In the genomic region with DNA sequence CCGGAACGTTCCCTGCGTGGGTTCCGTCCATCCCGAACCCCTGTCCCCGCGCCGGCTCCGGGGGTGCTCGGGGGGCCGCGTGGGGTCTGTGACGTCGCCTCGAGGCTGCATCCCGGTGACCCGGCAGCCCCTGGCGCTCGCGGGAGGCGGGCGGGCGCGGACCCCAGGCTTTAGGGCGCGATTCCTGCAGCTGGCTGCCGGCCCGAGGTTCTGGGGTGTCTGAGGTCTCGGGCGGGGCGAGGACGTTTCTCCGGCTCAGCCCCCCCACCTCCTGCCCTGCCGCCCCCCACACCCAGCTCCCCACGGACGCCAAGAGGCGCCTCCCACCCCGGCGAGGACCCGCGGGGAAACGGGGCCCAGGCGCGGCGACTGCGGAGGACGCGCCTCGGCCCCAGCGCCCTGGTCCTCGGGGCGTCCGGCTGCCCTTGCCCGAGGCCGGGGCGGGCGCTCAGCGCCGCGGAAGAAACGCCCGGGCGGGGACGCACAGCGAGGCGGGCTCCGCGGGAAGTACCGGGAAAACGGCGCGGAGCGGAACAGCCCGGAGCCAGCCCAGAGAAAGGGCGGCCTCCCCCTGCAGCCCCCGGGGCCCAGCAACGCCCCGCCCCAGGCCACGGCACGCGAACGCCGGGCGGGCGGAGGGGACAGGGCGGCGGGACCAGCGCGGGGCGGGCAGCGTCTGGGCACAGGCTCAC, we compare ENCODE assay signal across 2 cellular contexts.
TF ChIP-seq lines count a peak whose summit lies in the region.

No MANE protein-coding gene starts in this region.

TF ChIP-seq in liver, 16 proteins besides CTCF, POLR2A, EP300 and RAD21 (continued from another document):
- TF ChIP-seq, protein P1, sequence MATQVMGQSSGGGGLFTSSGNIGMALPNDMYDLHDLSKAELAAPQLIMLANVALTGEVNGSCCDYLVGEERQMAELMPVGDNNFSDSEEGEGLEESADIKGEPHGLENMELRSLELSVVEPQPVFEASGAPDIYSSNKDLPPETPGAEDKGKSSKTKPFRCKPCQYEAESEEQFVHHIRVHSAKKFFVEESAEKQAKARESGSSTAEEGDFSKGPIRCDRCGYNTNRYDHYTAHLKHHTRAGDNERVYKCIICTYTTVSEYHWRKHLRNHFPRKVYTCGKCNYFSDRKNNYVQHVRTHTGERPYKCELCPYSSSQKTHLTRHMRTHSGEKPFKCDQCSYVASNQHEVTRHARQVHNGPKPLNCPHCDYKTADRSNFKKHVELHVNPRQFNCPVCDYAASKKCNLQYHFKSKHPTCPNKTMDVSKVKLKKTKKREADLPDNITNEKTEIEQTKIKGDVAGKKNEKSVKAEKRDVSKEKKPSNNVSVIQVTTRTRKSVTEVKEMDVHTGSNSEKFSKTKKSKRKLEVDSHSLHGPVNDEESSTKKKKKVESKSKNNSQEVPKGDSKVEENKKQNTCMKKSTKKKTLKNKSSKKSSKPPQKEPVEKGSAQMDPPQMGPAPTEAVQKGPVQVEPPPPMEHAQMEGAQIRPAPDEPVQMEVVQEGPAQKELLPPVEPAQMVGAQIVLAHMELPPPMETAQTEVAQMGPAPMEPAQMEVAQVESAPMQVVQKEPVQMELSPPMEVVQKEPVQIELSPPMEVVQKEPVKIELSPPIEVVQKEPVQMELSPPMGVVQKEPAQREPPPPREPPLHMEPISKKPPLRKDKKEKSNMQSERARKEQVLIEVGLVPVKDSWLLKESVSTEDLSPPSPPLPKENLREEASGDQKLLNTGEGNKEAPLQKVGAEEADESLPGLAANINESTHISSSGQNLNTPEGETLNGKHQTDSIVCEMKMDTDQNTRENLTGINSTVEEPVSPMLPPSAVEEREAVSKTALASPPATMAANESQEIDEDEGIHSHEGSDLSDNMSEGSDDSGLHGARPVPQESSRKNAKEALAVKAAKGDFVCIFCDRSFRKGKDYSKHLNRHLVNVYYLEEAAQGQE (IDR thresholded peaks at IDR 0.05) = no peak
- TF ChIP-seq SP1 (IDR thresholded peaks at IDR 0.05) (no peak), TAF1 (conservative IDR thresholded peaks at IDR 0.05) (no peak), JUND (IDR thresholded peaks at IDR 0.05) (no peak), NR2F2 (IDR thresholded peaks at IDR 0.05) (no peak), FOXA2 (IDR thresholded peaks at IDR 0.05) (no peak), GABPA (IDR thresholded peaks at IDR 0.05 in 1 of 2, conservative IDR thresholded peaks at IDR 0.05 in 1 of 2) (no peak), RXRA (IDR thresholded peaks at IDR 0.05) (no peak), YY1 (IDR thresholded peaks at IDR 0.05) (no peak), EGR1 (IDR thresholded peaks at IDR 0.05; ENCODE audit: low read depth in 2 of 2) (no peak), HNF4G (IDR thresholded peaks at IDR 0.05) (no peak)
- TF ChIP-seq, protein P2, sequence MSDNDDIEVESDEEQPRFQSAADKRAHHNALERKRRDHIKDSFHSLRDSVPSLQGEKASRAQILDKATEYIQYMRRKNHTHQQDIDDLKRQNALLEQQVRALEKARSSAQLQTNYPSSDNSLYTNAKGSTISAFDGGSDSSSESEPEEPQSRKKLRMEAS (IDR thresholded peaks at IDR 0.05) = no peak
- TF ChIP-seq, protein P3, sequence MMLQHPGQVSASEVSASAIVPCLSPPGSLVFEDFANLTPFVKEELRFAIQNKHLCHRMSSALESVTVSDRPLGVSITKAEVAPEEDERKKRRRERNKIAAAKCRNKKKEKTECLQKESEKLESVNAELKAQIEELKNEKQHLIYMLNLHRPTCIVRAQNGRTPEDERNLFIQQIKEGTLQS (IDR thresholded peaks at IDR 0.05) = no peak
- TF ChIP-seq, protein P4, sequence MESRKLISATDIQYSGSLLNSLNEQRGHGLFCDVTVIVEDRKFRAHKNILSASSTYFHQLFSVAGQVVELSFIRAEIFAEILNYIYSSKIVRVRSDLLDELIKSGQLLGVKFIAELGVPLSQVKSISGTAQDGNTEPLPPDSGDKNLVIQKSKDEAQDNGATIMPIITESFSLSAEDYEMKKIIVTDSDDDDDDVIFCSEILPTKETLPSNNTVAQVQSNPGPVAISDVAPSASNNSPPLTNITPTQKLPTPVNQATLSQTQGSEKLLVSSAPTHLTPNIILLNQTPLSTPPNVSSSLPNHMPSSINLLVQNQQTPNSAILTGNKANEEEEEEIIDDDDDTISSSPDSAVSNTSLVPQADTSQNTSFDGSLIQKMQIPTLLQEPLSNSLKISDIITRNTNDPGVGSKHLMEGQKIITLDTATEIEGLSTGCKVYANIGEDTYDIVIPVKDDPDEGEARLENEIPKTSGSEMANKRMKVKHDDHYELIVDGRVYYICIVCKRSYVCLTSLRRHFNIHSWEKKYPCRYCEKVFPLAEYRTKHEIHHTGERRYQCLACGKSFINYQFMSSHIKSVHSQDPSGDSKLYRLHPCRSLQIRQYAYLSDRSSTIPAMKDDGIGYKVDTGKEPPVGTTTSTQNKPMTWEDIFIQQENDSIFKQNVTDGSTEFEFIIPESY (IDR thresholded peaks at IDR 0.05) = no peak

TF ChIP-seq in HepG2, 621 proteins besides CTCF, POLR2A, EP300 and RAD21 (continued from another document):
- TF ChIP-seq ZNF263 (CRISPR knock-in tag; IDR thresholded peaks at IDR 0.05) (no peak), IRF2 (CRISPR knock-in tag; IDR thresholded peaks at IDR 0.05) (no peak), ZNF552 (CRISPR knock-in tag; IDR thresholded peaks at IDR 0.05; ENCODE audit: borderline replicate concordance) (no peak)
